24 cellular contexts compared by ENCODE assay signal in the genomic region with DNA sequence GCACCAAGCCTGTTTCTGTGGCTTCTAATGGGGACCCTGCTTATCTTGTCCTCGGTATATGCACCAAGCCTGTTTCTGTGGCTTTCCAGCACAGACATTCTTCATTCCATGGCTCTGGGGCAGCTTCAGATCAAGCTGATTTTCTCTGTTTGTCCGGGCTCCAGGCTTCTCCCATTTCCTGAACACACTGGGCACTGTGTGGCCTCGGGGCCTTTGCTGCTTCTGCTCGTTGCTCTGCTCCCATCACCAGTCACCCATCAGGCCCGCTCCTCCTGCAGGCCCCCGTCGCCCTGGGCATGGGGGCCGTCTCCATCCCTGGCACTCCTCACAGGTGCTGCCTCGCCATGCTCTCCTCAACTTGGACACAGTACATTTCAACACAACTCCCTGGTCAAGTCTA.
"Had no signal": no experiment of that assay in that cellular context is flagged by ENCODE, and none has a peak within 500 bp of the region (broad histone marks: within the 10 kb centered on the region; RNA-seq: fewer than 3 reads in every experiment).

No MANE protein-coding gene starts in this region.

- H3K4me2 ChIP-seq: PC-9 had no signal

- H2AFZ ChIP-seq: PC-9 had no signal

- H3K4me1 ChIP-seq: Peyer's patch, SJCRH30 had no signal

- H3K27me3 ChIP-seq: MG63, Peyer's patch, SJCRH30 had no signal

- H3K4me3 ChIP-seq: MG63, PC-9, Peyer's patch, SJCRH30 had no signal

- H3K27ac ChIP-seq: PC-9, Peyer's patch, SJCRH30 had no signal

- H3K36me3 ChIP-seq: MG63, Peyer's patch, SJCRH30 had no signal

- ATAC-seq: HepG2, Right ventricle myocardium inferior, T-cell had no signal

- DNase-seq: IMR-90, Karpas-422, KG1, MG63, NCI-H1092, NCI-H1436, NCI-H187, NCI-H2029, NCI-H2081 treated with DMSO at 0.1 percent for 48 hours, NCI-H2171, NCI-H226, NCI-H446, NCI-H510A, NCI-H524 treated with DMSO at 0.1 percent for 48 hours, NCI-H69, NCI-H774, PC-9, Peyer's patch, SHP77 treated with DMSO at 0.1 percent for 48 hours, SJCRH30, SW 1271, T-cell had no signal
